Comparison of ENCODE assay signal across 16 cellular contexts in the genomic region with DNA sequence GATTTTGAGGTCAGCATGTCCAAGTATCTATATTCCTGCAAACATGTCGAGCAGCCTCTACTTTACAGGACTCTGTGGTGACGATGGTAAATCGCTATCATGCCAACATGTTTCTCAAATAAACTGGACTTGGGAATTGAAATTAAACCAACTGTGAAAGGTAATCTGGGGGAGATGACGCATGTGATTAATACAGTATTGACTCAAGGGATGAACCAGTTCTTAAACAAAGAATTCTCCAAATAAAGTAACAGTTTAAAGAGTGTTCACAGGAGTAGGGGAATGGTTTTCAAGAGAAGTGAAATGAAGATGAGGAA. TPM values are rescaled to one million over a fixed set of nuclear protein-coding genes. Genes with fewer than 3 reads are reported as not detected.
DNase-seq lines count a peak whose midpoint lies in the region; ATAC-seq, FAIRE-seq and TF ChIP-seq lines count a peak whose summit lies in the region.
"Had no signal": no experiment of that assay in that cellular context is flagged by ENCODE, and none has a peak within 500 bp of the region (broad histone marks: within the 10 kb centered on the region; RNA-seq: fewer than 3 reads in every experiment).

No MANE protein-coding gene starts in this region.

- no TSS peak for BruUV-seq in PC-3 (replicated peaks; lab: Mats Ljungman, UMichigan)

- DNase-seq in Daoy (ENCODE audit: low read depth): peak; percentile 54
- peak; percentile 91 for DNase-seq in PC-3
- DNase-seq in chondrocyte (ENCODE audit: low spot score): no peak
- no peak for DNase-seq in mesothelial cell of epicardium (ENCODE audit: low spot score in 2 of 2, unreplicated experiment in 2 of 2)
- no peak for DNase-seq in D721Med (ENCODE audit: insufficient read length, low spot score)
- no peak for DNase-seq in natural killer cell
- no peak for DNase-seq in nucleus accumbens (lab: John Stamatoyannopoulos, UW)
- DNase-seq: AML-193, Caco-2, DMS79, GDM1, GOT3, NCI-H1930, NCI-H510A treated with DMSO at 0.1 percent for 48 hours, SIG-M5 had no signal

- H3F3A ChIP-seq in PC-3 (ENCODE audit: low read length, unreplicated experiment): no peaks in the 10 kb centered on the region

- no peaks in the 10 kb centered on the region for H4K20me1 ChIP-seq in PC-3 (ENCODE audit: low read length)

- H3K27me3 Mint-ChIP-seq in chondrocyte (ENCODE audit: low read depth) (no peaks in the 10 kb centered on the region), mesothelial cell of epicardium (ENCODE audit: low read depth) (no peaks in the 10 kb centered on the region), natural killer cell (ENCODE audit: low read depth in 2 of 2) (peaks cover 3 to 9% of the 10 kb centered on the region in 2 donors)

- H3K4me3 Mint-ChIP-seq in chondrocyte (ENCODE audit: unreplicated experiment): no peak overlapping the region
- no peak overlapping the region for H3K4me3 Mint-ChIP-seq in mesothelial cell of epicardium
- H3K4me3 Mint-ChIP-seq in natural killer cell: no peak overlapping the region

- H3K4me2 ChIP-seq in PC-3 (ENCODE audit: low read length): peak overlapping the region; percentile 65

- H3K27me3 ChIP-seq in PC-3 (ENCODE audit: low read length): no peaks in the 10 kb centered on the region

- peaks cover 26% of the 10 kb centered on the region for H3K4me1 ChIP-seq in PC-3 (ENCODE audit: insufficient read depth, low read length)

- intact Hi-C loops in PC-3 (cut with micrococcal nuclease) (loop anchor here (10.0 kb wide), 1 partner anchor 210 kb away; no protein-coding TSS in a partner anchor), natural killer cell (cut with micrococcal nuclease) (no loop called here)

- H3K4me3 ChIP-seq in PC-3 (ENCODE audit: low read length): peak overlapping the region; percentile 40

- FAIRE-seq in D721Med (lab: Jason Lieb, UNC): no peak

- H3K9me3 ChIP-seq in PC-3 (ENCODE audit: low read length): no peaks in the 10 kb centered on the region
- H3K9me3 ChIP-seq: Caco-2 had no signal

- peaks cover 4% of the 10 kb centered on the region for H3K36me3 Mint-ChIP-seq in chondrocyte (ENCODE audit: low read depth)
- H3K36me3 Mint-ChIP-seq in mesothelial cell of epicardium: peaks cover 4% of the 10 kb centered on the region
- no peaks in the 10 kb centered on the region for H3K36me3 Mint-ChIP-seq in natural killer cell

- H3K27ac ChIP-seq in PC-3 (ENCODE audit: low read length): peak overlapping the region; percentile 96

- no peaks in the 10 kb centered on the region for H3K9me2 ChIP-seq in PC-3 (replicated peaks; ENCODE audit: low read length)

- peak overlapping the region; percentile 46 for H3K27ac Mint-ChIP-seq in chondrocyte (ENCODE audit: unreplicated experiment)
- peak overlapping the region; percentile 85 for H3K27ac Mint-ChIP-seq in mesothelial cell of epicardium
- no peak overlapping the region for H3K27ac Mint-ChIP-seq in natural killer cell

- POLR2A ChIA-PET in PC-3 (lab: Charles Lee; ENCODE audit: unreplicated experiment): no interaction called here

- H3K4me1 Mint-ChIP-seq in chondrocyte (ENCODE audit: low read depth) (peaks cover 61% of the 10 kb centered on the region), mesothelial cell of epicardium (peaks cover 53% of the 10 kb centered on the region), natural killer cell (peaks cover 0 to 10% of the 10 kb centered on the region in 2 donors)

- ATAC-seq in PC-3 (peak; percentile 90), natural killer cell (no peak), HG03521 (IDR thresholded peaks at IDR 0.05; ENCODE audit: unreplicated experiment) (no peak)

- no peaks in the 10 kb centered on the region for H3K36me3 ChIP-seq in PC-3 (ENCODE audit: low read depth, low read length)

- H2AFZ ChIP-seq in PC-3 (ENCODE audit: low read length): peak overlapping the region; percentile 53

- H3K79me2 ChIP-seq in PC-3 (ENCODE audit: low read length): no peaks in the 10 kb centered on the region

- peaks cover 3% of the 10 kb centered on the region for H3K9me3 Mint-ChIP-seq in chondrocyte (ENCODE audit: low read depth)
- H3K9me3 Mint-ChIP-seq in mesothelial cell of epicardium: peaks cover 3% of the 10 kb centered on the region
- H3K9me3 Mint-ChIP-seq in natural killer cell: no peaks in the 10 kb centered on the region

- CTCF ChIA-PET in PC-3 (lab: Charles Lee): no interaction called here

- H3K9ac ChIP-seq in PC-3 (ENCODE audit: low read length): peak overlapping the region; percentile 77

- TF ChIP-seq CTCF in PC-3 (conservative IDR thresholded peaks at IDR 0.05; ENCODE audit: low read depth, low read length) (no peak), chondrocyte (IDR thresholded peaks at IDR 0.05) (no peak), mesothelial cell of epicardium (IDR thresholded peaks at IDR 0.05; ENCODE audit: unreplicated experiment) (no peak), D721Med (IDR thresholded peaks at IDR 0.05; ENCODE audit: insufficient read depth, missing control alignments) (no peak), natural killer cell (IDR thresholded peaks at IDR 0.05) (no peak)

RNA-seq across cellular contexts. Expression of a gene that starts 54.3 kb away (rescaled TPM):
- total RNA-seq in Daoy (2014; rRNA removed; shearing (Covaris generic)): 13.6 and 15.8 TPM in 2 replicates
- total RNA-seq in PC-3 (2014; rRNA removed) (10.2 and 11.9 TPM in 2 replicates), chondrocyte (7.7 to 13.1 TPM (median 8.2 TPM) in 3 replicates), mesothelial cell of epicardium (13.8 to 17.7 TPM (median 17.3 TPM) in 3 replicates), natural killer cell (10 to 100 TPM; 12.7 to 17.8 (median 13.4) TPM)

RNA-seq across cellular contexts. Expression of a gene that starts 59.1 kb away (rescaled TPM):
- 1.3 and 1.4 TPM in 2 replicates for total RNA-seq in Daoy (2014; rRNA removed; shearing (Covaris generic))
- total RNA-seq in PC-3 (2014; rRNA removed) (0.33 TPM in 1 of 2 replicates, not detected in the other), chondrocyte (1.3 to 2.6 TPM (median 1.4 TPM) in 3 replicates), mesothelial cell of epicardium (11.9 to 14.9 TPM (median 13.1 TPM) in 3 replicates), natural killer cell (under 1 TPM in 1 of 3 donors, not detected in 2; 0.21 TPM)

Comparison
In these comparisons a context has a peak if more than half of its experiments do, and no peak if none do; other contexts are left out.
1. DNase-seq: peak in Daoy (single experiment) and PC-3 (single experiment); none in chondrocyte (single experiment), mesothelial cell of epicardium (0 of 2), D721Med (single experiment), natural killer cell (single experiment) and nucleus accumbens (0 of 56).
2. H3K27ac Mint-ChIP-seq: peak in chondrocyte (single experiment) and mesothelial cell of epicardium (single experiment); none in natural killer cell (0 of 2).